ENCODE assay signal across 20 cellular contexts in the genomic region with DNA sequence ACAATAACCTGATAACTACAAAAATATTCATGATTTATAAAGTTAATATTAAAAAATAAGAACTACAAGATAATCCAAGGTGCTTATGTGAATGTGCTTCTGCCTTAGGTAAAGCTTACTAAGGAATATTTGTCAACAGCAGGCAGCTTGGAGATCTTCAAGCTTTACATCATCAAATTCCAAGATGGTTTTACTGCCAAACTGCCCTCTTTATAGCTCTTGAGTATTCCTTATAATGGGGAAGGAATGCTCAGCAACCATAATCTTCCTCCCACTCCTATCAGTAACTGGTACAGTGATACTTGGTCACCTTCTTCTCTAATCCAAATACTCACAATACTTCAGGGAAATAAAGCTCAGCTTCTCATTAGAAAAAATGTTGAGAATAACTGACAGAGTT. TPM values are rescaled to one million over a fixed set of nuclear protein-coding genes. Genes with fewer than 3 reads are reported as not detected.
A peak's percentile ranks its signal among the peaks of the same experiment; 100 is the strongest.
DNase-seq lines count a peak whose midpoint lies in the region; ATAC-seq and TF ChIP-seq lines count a peak whose summit lies in the region.
"Had no signal": no experiment of that assay in that cellular context is flagged by ENCODE, and none has a peak within 500 bp of the region (broad histone marks: within the 10 kb centered on the region; RNA-seq: fewer than 3 reads in every experiment).

No MANE protein-coding gene starts in this region.

- H3K9me3 Mint-ChIP-seq in mesothelial cell of epicardium = peaks cover 3% of the 10 kb centered on the region
- H3K9me3 Mint-ChIP-seq: activated naive CD8-positive, alpha-beta T cell treated with anti-CD3 and anti-CD28 coated beads, Interleukin-2, amount 50 U/mL, for 24 hours; activated T-cell treated with anti-CD3 and anti-CD28 coated beads, Interleukin-2, amount 50 U/mL, for 4 hours; dendritic cell treated with granulocyte-macrophage colony-stimulating factor and Interleukin-4, amounts not matched to agents 40 ng/mL and 50 ng/mL, for 4 days; memory B cell had no signal

- no peak overlapping the region for H3K27ac ChIP-seq in caudate nucleus (ENCODE audit: low read depth, low read length)
- H3K27ac ChIP-seq: C4-2B, esophagus squamous epithelium, neural progenitor cell, thyroid gland had no signal

- H3K27ac Mint-ChIP-seq in mesothelial cell of epicardium = peak overlapping the region; percentile 32
- H3K27ac Mint-ChIP-seq: activated naive CD8-positive, alpha-beta T cell treated with anti-CD3 and anti-CD28 coated beads, Interleukin-2, amount 50 U/mL, for 24 hours; dendritic cell treated with granulocyte-macrophage colony-stimulating factor and Interleukin-4, amounts not matched to agents 40 ng/mL and 50 ng/mL, for 4 days; memory B cell; neural progenitor cell had no signal

- H3K4me3 Mint-ChIP-seq in mesothelial cell of epicardium = no peak overlapping the region
- H3K4me3 Mint-ChIP-seq: activated naive CD8-positive, alpha-beta T cell treated with anti-CD3 and anti-CD28 coated beads, Interleukin-2, amount 50 U/mL, for 24 hours; activated T-cell treated with anti-CD3 and anti-CD28 coated beads, Interleukin-2, amount 50 U/mL, for 4 hours; dendritic cell treated with granulocyte-macrophage colony-stimulating factor and Interleukin-4, amounts not matched to agents 40 ng/mL and 50 ng/mL, for 4 days; memory B cell; neural progenitor cell had no signal

- no peaks in the 10 kb centered on the region for H3K27me3 Mint-ChIP-seq in mesothelial cell of epicardium (ENCODE audit: low read depth)
- H3K27me3 Mint-ChIP-seq: activated naive CD8-positive, alpha-beta T cell treated with anti-CD3 and anti-CD28 coated beads, Interleukin-2, amount 50 U/mL, for 24 hours; dendritic cell treated with granulocyte-macrophage colony-stimulating factor and Interleukin-4, amounts not matched to agents 40 ng/mL and 50 ng/mL, for 4 days; memory B cell had no signal

- no peak for ATAC-seq in omental fat pad (ENCODE audit: low FRiP score)
- ATAC-seq: activated naive CD8-positive, alpha-beta T cell treated with anti-CD3 and anti-CD28 coated beads, Interleukin-2, amount 50 U/mL, for 24 hours; activated T-cell treated with anti-CD3 and anti-CD28 coated beads, Interleukin-2, amount 50 U/mL, for 4 hours; sciatic nerve had no signal

- H3K36me3 Mint-ChIP-seq in mesothelial cell of epicardium = peaks cover 4% of the 10 kb centered on the region

- TF ChIP-seq CTCF in AG09319 (IDR thresholded peaks at IDR 0.05; ENCODE audit: low read depth, low read length) (no peak), mesothelial cell of epicardium (IDR thresholded peaks at IDR 0.05; ENCODE audit: unreplicated experiment) (no peak), omental fat pad (IDR thresholded peaks at IDR 0.05) (no peak)

- DNase-seq in AG09319 (ENCODE audit: extremely low read depth, low read depth) (peak; percentile 8), LoVo (ENCODE audit: low spot score) (peak; percentile 9), dedifferentiated amniotic fluid mesenchymal stem cell (ENCODE audit: extremely low spot score) (peak; percentile 58), mesothelial cell of epicardium (ENCODE audit: low spot score in 2 of 2, unreplicated experiment in 2 of 2) (no peak), NAMALWA (ENCODE audit: low spot score) (no peak), caudate nucleus (lab: John Stamatoyannopoulos, UW) (no peak), NCI-H2107 (lab: John Stamatoyannopoulos, UW) (no peak), omental fat pad (ENCODE audit: low spot score) (no peak)
- DNase-seq: activated naive CD8-positive, alpha-beta T cell treated with anti-CD3 and anti-CD28 coated beads, Interleukin-2, amount 50 U/mL, for 24 hours; activated T-cell treated with anti-CD3 and anti-CD28 coated beads, Interleukin-2, amount 50 U/mL, for 4 hours; DND-41; esophagus squamous epithelium; NCI-H510A; stimulated activated CD4-positive, alpha-beta T cell treated with anti-CD3 and anti-CD28 coated beads, Interleukin-4, amount 100 ng/mL, for 24 hours; thyroid gland had no signal

- peaks cover 15% of the 10 kb centered on the region for H3K4me1 Mint-ChIP-seq in mesothelial cell of epicardium
- H3K4me1 Mint-ChIP-seq: memory B cell, neural progenitor cell had no signal

RNA-seq across cellular contexts. Expression of gene SBF2, which starts 30.1 kb away (rescaled TPM):
- total RNA-seq in mesothelial cell of epicardium = 44.7 to 58.4 TPM (median 53.1 TPM) in 3 replicates
- total RNA-seq in omental fat pad = 100 to 1,000 TPM in 1 of 4 donors, 10 to 100 TPM in 3; 53.8 to 125 (median 76.4) TPM

RNA-seq across cellular contexts. Expression of gene ADM, which starts 40.9 kb away (rescaled TPM):
- 12.8 to 13.8 TPM (median 13.3 TPM) in 3 replicates for total RNA-seq in mesothelial cell of epicardium
- 1,000 to 10,000 TPM in 1 of 4 donors, 100 to 1,000 TPM in 3; 233 to 1,099 (median 623) TPM for total RNA-seq in omental fat pad

Comparison
In these comparisons a context has a peak if more than half of its experiments do, and no peak if none do; other contexts are left out.
1. DNase-seq: peak in AG09319 (single experiment), LoVo (single experiment) and dedifferentiated amniotic fluid mesenchymal stem cell (single experiment); none in mesothelial cell of epicardium (0 of 2), NAMALWA (single experiment), caudate nucleus (0 of 61), NCI-H2107 (single experiment) and omental fat pad (single experiment).
2. RNA of gene ADM, which starts 40.9 kb away (total RNA-seq): 233 to 1,099 TPM in omental fat pad; 12.8 to 13.8 TPM in mesothelial cell of epicardium; every median in the first group is over 10 times any median in the second.